In the genomic region with DNA sequence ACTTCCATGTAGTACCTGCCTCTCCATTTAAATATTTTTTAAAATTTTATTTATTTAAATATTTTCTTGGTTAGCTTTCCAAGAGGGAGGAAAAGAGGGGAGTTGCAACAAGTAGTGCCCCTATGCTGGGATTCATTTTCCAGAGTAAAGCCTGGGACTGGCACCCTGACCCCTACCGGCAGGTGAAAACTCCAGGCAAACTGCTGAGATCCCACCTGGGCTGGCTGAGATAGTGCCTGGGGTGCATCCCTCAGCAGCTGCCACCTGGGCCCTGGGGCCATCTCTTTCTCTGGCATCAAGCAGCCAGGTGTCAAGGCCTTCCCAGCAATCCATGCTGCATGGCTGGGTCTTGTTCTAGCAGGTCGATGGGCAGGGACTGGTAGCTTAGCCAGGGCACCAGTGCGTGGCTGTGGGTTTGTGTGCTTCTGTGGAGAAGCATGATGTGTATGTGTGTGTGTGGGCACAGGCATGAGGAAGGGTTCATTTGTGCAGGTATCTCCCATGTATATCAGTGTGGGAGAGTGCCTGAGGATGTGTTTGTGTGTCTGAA, we compare ENCODE assay signal across 35 cellular contexts. TPM values are rescaled to one million over a fixed set of nuclear protein-coding genes. Genes with fewer than 3 reads are reported as not detected.
A peak's percentile ranks its signal among the peaks of the same experiment; 100 is the strongest.
DNase-seq lines count a peak whose midpoint lies in the region; ATAC-seq and TF ChIP-seq lines count a peak whose summit lies in the region.
"Had no signal": no experiment of that assay in that cellular context is flagged by ENCODE, and none has a peak within 500 bp of the region (broad histone marks: within the 10 kb centered on the region; RNA-seq: fewer than 3 reads in every experiment).

No MANE protein-coding gene starts in this region.

- H2BK15ac ChIP-seq in mesendoderm (replicated peaks; ENCODE audit: low read depth) = no peak overlapping the region

- no peaks in the 10 kb centered on the region for H3K79me1 ChIP-seq in mesendoderm (ENCODE audit: low read length)

- H3K4ac ChIP-seq in mesendoderm (ENCODE audit: low read depth, low read length) = no peak overlapping the region

- in situ Hi-C loops in mammary epithelial cell (cut with MboI; ENCODE audit: low sequenced_read_pairs in 2 of 2) = no loop called here

- CTCF ChIA-PET in WTC11 (lab: Charles Lee) (interaction anchor here (0.6 to 9.1 kb wide), 11 partner anchors 9 to 1143 kb away, joined by 3 to 113 read pairs (median 5); a partner anchor contains a TSS), mammary epithelial cell (lab: Charles Lee; ENCODE audit: low non-redundant PET) (no interaction called here)

- DNase-seq in activated naive CD4-positive, alpha-beta T cell (lab: John Stamatoyannopoulos, UW) = no peak
- DNase-seq in WTC11 (ENCODE audit: low spot score) (no peak), mesendoderm (no peak), type B pancreatic cell (ENCODE audit: extremely low spot score, unreplicated experiment) (no peak), NCI-H1436 (lab: John Stamatoyannopoulos, UW) (no peak), mammary epithelial cell (no peak), putamen (ENCODE audit: low spot score) (no peak)
- DNase-seq: activated CD4-positive, alpha-beta memory T cell treated with anti-CD3 and anti-CD28 coated beads for 36 hours; activated CD8-positive, alpha-beta memory T cell treated with anti-CD3 and anti-CD28 coated beads, Interleukin-2, amount 50 U/mL, for 4 hours; anterior cingulate cortex; CD4-positive, alpha-beta memory T cell; cortex of kidney; HCEC 1CT; hypothalamus; immature natural killer cell; KBM-7; left lung; naive thymus-derived CD8-positive, alpha-beta T cell; NCI-H1105 treated with DMSO at 0.1 percent for 48 hours; NCI-H446 treated with DMSO at 0.1 percent for 48 hours; stimulated activated naive CD4-positive, alpha-beta T cell; T-helper 1 cell had no signal

- H3K27ac Mint-ChIP-seq in activated naive CD4-positive, alpha-beta T cell treated with anti-CD3 and anti-CD28 coated beads, Interleukin-2, amount 50 U/mL, for 24 hours = peak overlapping the region; percentile 15
- H3K27ac Mint-ChIP-seq in WTC11 (no peak overlapping the region), type B pancreatic cell (no peak overlapping the region)
- H3K27ac Mint-ChIP-seq: activated CD4-positive, alpha-beta memory T cell treated with anti-CD3 and anti-CD28 coated beads for 36 hours; activated naive CD8-positive, alpha-beta T cell; activated T-helper 2 cell treated with anti-CD3 and anti-CD28 coated beads, Interferon-gamma antibody, Interleukin-2, Interleukin-4, amounts not matched to agents 10 μg/mL and 5 μg/mL and 100 μg/mL, durations not matched to agents 14 hours and 24 hours and 36 hours; CD4-positive, alpha-beta memory T cell; immature natural killer cell; mesothelial cell of epicardium had no signal

- H3K36me3 Mint-ChIP-seq in activated naive CD4-positive, alpha-beta T cell treated with anti-CD3 and anti-CD28 coated beads, Interleukin-2, amount 50 U/mL, for 24 hours = no peaks in the 10 kb centered on the region
- H3K36me3 Mint-ChIP-seq in WTC11 (no peaks in the 10 kb centered on the region), type B pancreatic cell (peaks cover 16% of the 10 kb centered on the region)
- H3K36me3 Mint-ChIP-seq: activated CD4-positive, alpha-beta memory T cell treated with anti-CD3 and anti-CD28 coated beads for 36 hours; activated naive CD8-positive, alpha-beta T cell; mesothelial cell of epicardium; naive thymus-derived CD8-positive, alpha-beta T cell had no signal

- H3K27me3 Mint-ChIP-seq in activated naive CD4-positive, alpha-beta T cell treated with anti-CD3 and anti-CD28 coated beads, Interleukin-2, amount 50 U/mL, for 24 hours = peaks cover 55% of the 10 kb centered on the region
- H3K27me3 Mint-ChIP-seq in WTC11 (ENCODE audit: low read depth) (peaks cover 100% of the 10 kb centered on the region), type B pancreatic cell (peaks cover 97% of the 10 kb centered on the region)

- H3K4me1 ChIP-seq in mesendoderm (ENCODE audit: control insufficient read depth, low read depth, low read length) (peaks cover 2% of the 10 kb centered on the region), mammary epithelial cell (ENCODE audit: insufficient read depth, low read length) (peaks cover 10% of the 10 kb centered on the region)

- intact Hi-C loops in mammary epithelial cell (cut with micrococcal nuclease) = loop anchor here (10.0 kb wide), 1 partner anchor 322 kb away; no protein-coding TSS in a partner anchor

- no TSS peak for BruUV-seq in mammary epithelial cell (replicated peaks; lab: Mats Ljungman, UMichigan)

- no peak overlapping the region for H3K4me2 ChIP-seq in mesendoderm (ENCODE audit: low read length)
- H3K4me2 ChIP-seq in mammary epithelial cell (ENCODE audit: insufficient read depth, low read depth, low read length) = no peak overlapping the region

- H2AK5ac ChIP-seq in mesendoderm (ENCODE audit: low read length) = no peak overlapping the region

- peak overlapping the region; percentile 51 for H3K23ac ChIP-seq in mesendoderm (ENCODE audit: low read length)

- no peak overlapping the region for H3K4me3 ChIP-seq in mesendoderm (ENCODE audit: low read length)
- no peak overlapping the region for H3K4me3 ChIP-seq in mammary epithelial cell (replicated peaks in 1 of 3; ENCODE audit: insufficient read depth in 1 of 3, low read depth in 2 of 3, low read length in 3 of 3)
- H3K4me3 ChIP-seq: left lung, prostate gland, thoracic aorta, vagina had no signal

- no peak for ATAC-seq in WTC11
- ATAC-seq: activated CD4-positive, CD25-positive, alpha-beta regulatory T cell treated with anti-CD3 and anti-CD28 coated beads, Interleukin-2, amount 50 U/mL, for 24 hours; left lung; naive thymus-derived CD8-positive, alpha-beta T cell had no signal

- no peak overlapping the region for H4K8ac ChIP-seq in mesendoderm (ENCODE audit: low read depth, low read length)

- H3K56ac ChIP-seq in mesendoderm (ENCODE audit: low read length) = no peak overlapping the region

- H3K27me3 ChIP-seq in mesendoderm (ENCODE audit: insufficient read depth, low read length, poor library complexity) (peaks cover 75% of the 10 kb centered on the region), mammary epithelial cell (ENCODE audit: insufficient read depth, low read length) (peaks cover 43% of the 10 kb centered on the region)
- H3K27me3 ChIP-seq: vagina had no signal

- dilution Hi-C loops in mammary epithelial cell (cut with HindIII; ENCODE audit: low sequenced_read_pairs) = no loop called here

- H2BK120ac ChIP-seq in mesendoderm (ENCODE audit: low read depth, low read length) = no peak overlapping the region

- POLR2A ChIA-PET in WTC11 (lab: Charles Lee) = interaction anchor here (0.5 kb wide), 1 partner anchor 20 kb away, joined by 3 read pairs; no protein-coding TSS in a partner anchor

- WGBS in mesendoderm (ENCODE audit: extremely low coverage, insufficient coverage, low lambda C conversion rate) = no CpG with 5 or more reads among the region's 3 CpGs
- 70% methylated on average over 3 of the region's 3 CpGs for WGBS in mammary epithelial cell (ENCODE audit: low coverage, missing lambda C conversion rate)

- TF ChIP-seq CTCF in WTC11 (IDR thresholded peaks at IDR 0.05) (no peak), type B pancreatic cell (conservative IDR thresholded peaks at IDR 0.05) (no peak), mammary epithelial cell (conservative IDR thresholded peaks at IDR 0.05 in 1 of 2, IDR thresholded peaks at IDR 0.05 in 1 of 2; ENCODE audit: extremely low read depth in 1 of 2, insufficient read depth in 1 of 2, low read depth in 1 of 2, low read length in 2 of 2) (no peak)

- H2AFZ ChIP-seq in mammary epithelial cell (ENCODE audit: low read depth, low read length) = no peak overlapping the region

- H3K27ac ChIP-seq in mesendoderm (ENCODE audit: low read depth, low read length) (no peak overlapping the region), mammary epithelial cell (ENCODE audit: insufficient read depth, low read depth, low read length) (no peak overlapping the region)
- H3K27ac ChIP-seq: left lung, prostate gland, RWPE1, thoracic aorta, vagina had no signal

- H3K9ac ChIP-seq in mesendoderm (ENCODE audit: low read length) = no peak overlapping the region
- H3K9ac ChIP-seq in mammary epithelial cell (ENCODE audit: insufficient read depth, low read length) = no peak overlapping the region

- H3K36me3 ChIP-seq in mesendoderm (ENCODE audit: control insufficient read depth, insufficient read depth, low read length) (no peaks in the 10 kb centered on the region), mammary epithelial cell (ENCODE audit: insufficient read depth, low read length) (no peaks in the 10 kb centered on the region)
- H3K36me3 ChIP-seq: left lung, prostate gland, vagina had no signal

- no peaks in the 10 kb centered on the region for H3K9me3 Mint-ChIP-seq in activated naive CD4-positive, alpha-beta T cell treated with anti-CD3 and anti-CD28 coated beads, Interleukin-2, amount 50 U/mL, for 24 hours
- no peaks in the 10 kb centered on the region for H3K9me3 Mint-ChIP-seq in WTC11
- no peaks in the 10 kb centered on the region for H3K9me3 Mint-ChIP-seq in type B pancreatic cell
- H3K9me3 Mint-ChIP-seq: activated CD4-positive, alpha-beta memory T cell treated with anti-CD3 and anti-CD28 coated beads for 36 hours; activated T-helper 2 cell treated with anti-CD3 and anti-CD28 coated beads, Interferon-gamma antibody, Interleukin-2, Interleukin-4, amounts not matched to agents 10 μg/mL and 5 μg/mL and 100 μg/mL, durations not matched to agents 14 hours and 24 hours and 36 hours; immature natural killer cell; mesothelial cell of epicardium had no signal

- no peak overlapping the region for H2BK5ac ChIP-seq in mesendoderm (ENCODE audit: low read length)

- no peaks in the 10 kb centered on the region for H4K20me1 ChIP-seq in mammary epithelial cell (ENCODE audit: insufficient read depth, low read length)

- no peak overlapping the region for H4K5ac ChIP-seq in mesendoderm (ENCODE audit: low read length)

- peaks cover 29% of the 10 kb centered on the region for H3K4me1 Mint-ChIP-seq in activated naive CD4-positive, alpha-beta T cell treated with anti-CD3 and anti-CD28 coated beads, Interleukin-2, amount 50 U/mL, for 24 hours
- peaks cover 44% of the 10 kb centered on the region for H3K4me1 Mint-ChIP-seq in WTC11
- H3K4me1 Mint-ChIP-seq in type B pancreatic cell (ENCODE audit: unreplicated experiment) = peaks cover 8% of the 10 kb centered on the region

- H3K18ac ChIP-seq in mesendoderm (ENCODE audit: low read length) = no peak overlapping the region

- no peaks in the 10 kb centered on the region for H3K9me3 ChIP-seq in mammary epithelial cell (replicated peaks; ENCODE audit: insufficient read depth, low read length)
- H3K9me3 ChIP-seq: left lung, prostate gland, thoracic aorta, vagina had no signal

- H3K4me3 Mint-ChIP-seq in activated naive CD4-positive, alpha-beta T cell treated with anti-CD3 and anti-CD28 coated beads, Interleukin-2, amount 50 U/mL, for 24 hours = no peak overlapping the region
- H3K4me3 Mint-ChIP-seq in WTC11 (peak overlapping the region; percentile 9; the same call in 1 of the 2 replicates), type B pancreatic cell (peak overlapping the region; percentile 74)
- H3K4me3 Mint-ChIP-seq: activated CD4-positive, alpha-beta memory T cell treated with anti-CD3 and anti-CD28 coated beads for 36 hours; activated naive CD8-positive, alpha-beta T cell; mesothelial cell of epicardium had no signal

- H3K79me2 ChIP-seq in mesendoderm (ENCODE audit: control insufficient read depth, insufficient read depth, low read length) (no peaks in the 10 kb centered on the region), mammary epithelial cell (ENCODE audit: insufficient read depth, low read length) (no peaks in the 10 kb centered on the region)

RNA-seq across cellular contexts. Expression of a gene that starts 6.5 kb away (rescaled TPM):
- total RNA-seq in WTC11 (2021) (1.2 to 1.7 TPM (median 1.5 TPM) in 3 replicates), type B pancreatic cell (ENCODE audit: low replicate concordance) (1.9 and 13.8 TPM in 2 replicates), mammary epithelial cell (not detected)
- 1.1 TPM for polyA plus RNA-seq in mesendoderm (2013, experiment 1 of 2)
- 1.0 TPM for polyA plus RNA-seq in mesendoderm (2013, experiment 2 of 2)
- polyA plus RNA-seq in mammary epithelial cell = 0.02 TPM
- polyA minus RNA-seq in mammary epithelial cell = not detected
- total RNA-seq: A172; activated CD4-positive, alpha-beta memory T cell treated with anti-CD3 and anti-CD28 coated beads for 36 hours; activated T-helper 2 cell treated with anti-CD3 and anti-CD28 coated beads, Interferon-gamma antibody, Interleukin-2, Interleukin-4, amounts not matched to agents 10 μg/mL and 5 μg/mL and 100 μg/mL, durations not matched to agents 14 hours and 24 hours and 36 hours; CD4-positive, alpha-beta memory T cell; fibroblast of lung; G401; mesothelial cell of epicardium; naive thymus-derived CD8-positive, alpha-beta T cell; OCI-LY7 had no signal
- polyA plus RNA-seq: CD4-positive, alpha-beta memory T cell; immature natural killer cell; naive thymus-derived CD8-positive, alpha-beta T cell had no signal
